15 cellular contexts compared by ENCODE assay signal in genomic region chr17:81091134-81091530, GRCh38.
"Had no signal": no experiment of that assay in that cellular context is flagged by ENCODE, and none has a peak within 500 bp of the region (broad histone marks: within the 10 kb centered on the region; RNA-seq: fewer than 3 reads in every experiment).

No MANE protein-coding gene starts in this region.

- H3K4me3 Mint-ChIP-seq: activated CD4-positive, alpha-beta T cell treated with anti-CD3 and anti-CD28 coated beads for 36 hours; activated CD8-positive, alpha-beta T cell treated with anti-CD3 and anti-CD28 coated beads for 36 hours; central memory CD8-positive, alpha-beta T cell; nephron; T-helper 1 cell treated with Interleukin-12 subunit alpha and Interleukin-12 subunit beta and Interleukin-4 antibody, amounts not matched to agents 30 μg/mL and 1 μg/mL, for 36 hours; type B pancreatic cell had no signal

- DNase-seq: activated gamma-delta T cell, hypothalamus, kidney glomerular epithelial cell, occipital lobe had no signal

- H3K9me3 ChIP-seq: gastrocnemius medialis, right atrium auricular region had no signal

- ATAC-seq: activated CD4-positive, alpha-beta T cell treated with anti-CD3 and anti-CD28 coated beads for 36 hours; activated naive CD4-positive, alpha-beta T cell treated with anti-CD3 and anti-CD28 coated beads, Interleukin-2, amount 50 U/mL, for 72 hours; gastrocnemius medialis had no signal

- H3K27me3 ChIP-seq: gastrocnemius medialis, right atrium auricular region had no signal

- H3K4me3 ChIP-seq: coronary artery, gastrocnemius medialis, right atrium auricular region had no signal

- H3K27ac ChIP-seq: gastrocnemius medialis, right atrium auricular region had no signal

- H3K36me3 Mint-ChIP-seq: activated naive CD4-positive, alpha-beta T cell treated with anti-CD3 and anti-CD28 coated beads, Interleukin-2, amount 50 U/mL, for 72 hours; type B pancreatic cell had no signal

- H3K27me3 Mint-ChIP-seq: activated CD4-positive, alpha-beta T cell treated with anti-CD3 and anti-CD28 coated beads for 36 hours; activated CD8-positive, alpha-beta T cell treated with anti-CD3 and anti-CD28 coated beads for 36 hours; central memory CD8-positive, alpha-beta T cell; type B pancreatic cell had no signal

- H3K27ac Mint-ChIP-seq: activated CD4-positive, alpha-beta T cell treated with anti-CD3 and anti-CD28 coated beads for 36 hours; activated CD8-positive, alpha-beta T cell treated with anti-CD3 and anti-CD28 coated beads for 36 hours; activated naive CD4-positive, alpha-beta T cell treated with anti-CD3 and anti-CD28 coated beads, Interleukin-2, amount 50 U/mL, for 72 hours; nephron; T-helper 1 cell treated with Interleukin-12 subunit alpha and Interleukin-12 subunit beta and Interleukin-4 antibody, amounts not matched to agents 30 μg/mL and 1 μg/mL, for 36 hours had no signal

- H3K9me3 Mint-ChIP-seq: activated CD8-positive, alpha-beta T cell treated with anti-CD3 and anti-CD28 coated beads for 36 hours; activated naive CD4-positive, alpha-beta T cell treated with anti-CD3 and anti-CD28 coated beads, Interleukin-2, amount 50 U/mL, for 72 hours; central memory CD8-positive, alpha-beta T cell; nephron; T-helper 1 cell treated with Interleukin-12 subunit alpha and Interleukin-12 subunit beta and Interleukin-4 antibody, amounts not matched to agents 30 μg/mL and 1 μg/mL, for 36 hours; type B pancreatic cell had no signal

- H3K36me3 ChIP-seq: gastrocnemius medialis had no signal

- FAIRE-seq: small intestine had no signal
